Comparison of ENCODE assay signal across 17 cellular contexts in the genomic region with DNA sequence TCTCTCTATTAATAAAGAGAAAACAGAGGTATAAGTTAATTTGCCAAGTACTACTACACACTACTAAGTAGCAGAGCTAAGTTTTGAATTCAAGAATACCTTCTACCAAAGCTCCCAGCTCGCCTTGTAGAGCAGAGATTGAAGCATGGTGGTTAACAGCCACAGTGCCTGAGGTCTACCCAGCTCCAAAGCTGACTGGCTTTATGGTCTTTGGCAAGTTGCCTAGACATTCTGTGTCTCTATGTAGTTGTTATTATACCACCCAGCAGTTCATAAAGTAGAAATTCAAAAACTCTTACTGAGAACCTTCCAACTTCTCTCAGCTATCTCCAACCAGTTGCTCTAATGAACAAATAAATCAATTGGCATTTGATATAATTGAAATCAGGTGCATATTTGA.
DNase-seq lines count a peak whose midpoint lies in the region; ATAC-seq and TF ChIP-seq lines count a peak whose summit lies in the region.
"Had no signal": no experiment of that assay in that cellular context is flagged by ENCODE, and none has a peak within 500 bp of the region (broad histone marks: within the 10 kb centered on the region; RNA-seq: fewer than 3 reads in every experiment).

No MANE protein-coding gene starts in this region.

- no peak for TF ChIP-seq CTCF in fibroblast of pulmonary artery (IDR thresholded peaks at IDR 0.05; ENCODE audit: low read length, missing control alignments)
- no peak for TF ChIP-seq CTCF in osteoblast (IDR thresholded peaks at IDR 0.05; ENCODE audit: extremely low read depth, low read depth, low read length)

- no peaks in the 10 kb centered on the region for H4K20me1 ChIP-seq in osteoblast (ENCODE audit: insufficient read depth, low read length)

- H3K9me3 ChIP-seq in osteoblast (ENCODE audit: low read depth, low read length): no peaks in the 10 kb centered on the region
- H3K9me3 ChIP-seq: MG63 had no signal

- H3K79me2 ChIP-seq in osteoblast (ENCODE audit: insufficient read depth, low read length): no peaks in the 10 kb centered on the region

- in situ Hi-C loops in ACHN (cut with HindIII; ENCODE audit: low pct_ligation_motif_present, low pct_unique_long_range_greater_than_20kb, low sequenced_read_pairs): no loop called here

- no peaks in the 10 kb centered on the region for H3K36me3 ChIP-seq in osteoblast (ENCODE audit: insufficient read depth, low read length)
- H3K36me3 ChIP-seq: MG63 had no signal

- no peaks in the 10 kb centered on the region for H3K4me1 ChIP-seq in osteoblast (ENCODE audit: insufficient read depth, low read length)

- H3K27me3 ChIP-seq in osteoblast (ENCODE audit: insufficient read depth, low read length): peaks cover 3% of the 10 kb centered on the region
- H3K27me3 ChIP-seq: MG63 had no signal

- ATAC-seq in HG03439 (IDR thresholded peaks at IDR 0.05; ENCODE audit: unreplicated experiment) (no peak), HG02588 (IDR thresholded peaks at IDR 0.05; ENCODE audit: unreplicated experiment) (no peak)
- ATAC-seq: left cardiac atrium; natural killer cell treated with Interleukin-12 subunit alpha and Interleukin-12 subunit beta and Interleukin-15 and Interleukin-18, amount 100 ng/mL, for 72 hours; sciatic nerve had no signal

- DNase-seq in ACHN (peak; percentile 75), ELR (ENCODE audit: low read depth) (peak; percentile 36), NCI-H446 (lab: John Stamatoyannopoulos, UW) (peak; percentile 27 to 55), fibroblast of pulmonary artery (ENCODE audit: low read depth) (peak; percentile 3), NCI-H524 (lab: John Stamatoyannopoulos, UW) (no peak), osteoblast (ENCODE audit: insufficient read length, low spot score, missing footprints) (no peak)
- DNase-seq: activated CD4-positive, CD25-positive, alpha-beta regulatory T cell; head of caudate nucleus; left cardiac atrium; MG63; NK-92 treated with Interleukin-12 subunit alpha and Interleukin-12 subunit beta, amount 100 ng/mL, for 24 hours had no signal

- H2AFZ ChIP-seq in osteoblast (ENCODE audit: low read length): no peak overlapping the region

- no peak overlapping the region for H3K4me2 ChIP-seq in osteoblast (ENCODE audit: insufficient read depth, low read length)

- H3K27ac ChIP-seq in osteoblast (ENCODE audit: low read depth, low read length): no peak overlapping the region
- H3K27ac ChIP-seq: C4-2B, epithelial cell of prostate had no signal

- H3K4me3 ChIP-seq in fibroblast of pulmonary artery (replicated peaks; ENCODE audit: low read depth, low read length): no peak overlapping the region
- H3K4me3 ChIP-seq in osteoblast (ENCODE audit: insufficient read depth, low read length): no peak overlapping the region
- H3K4me3 ChIP-seq: MG63 had no signal

Comparison
In these comparisons a context has a peak if more than half of its experiments do, and no peak if none do; other contexts are left out.
1. DNase-seq: peak in ACHN (single experiment), ELR (single experiment), NCI-H446 (2 of 2) and fibroblast of pulmonary artery (single experiment); none in NCI-H524 (0 of 2) and osteoblast (single experiment).